Comparison of ENCODE assay signal across 28 cellular contexts in the genomic region with DNA sequence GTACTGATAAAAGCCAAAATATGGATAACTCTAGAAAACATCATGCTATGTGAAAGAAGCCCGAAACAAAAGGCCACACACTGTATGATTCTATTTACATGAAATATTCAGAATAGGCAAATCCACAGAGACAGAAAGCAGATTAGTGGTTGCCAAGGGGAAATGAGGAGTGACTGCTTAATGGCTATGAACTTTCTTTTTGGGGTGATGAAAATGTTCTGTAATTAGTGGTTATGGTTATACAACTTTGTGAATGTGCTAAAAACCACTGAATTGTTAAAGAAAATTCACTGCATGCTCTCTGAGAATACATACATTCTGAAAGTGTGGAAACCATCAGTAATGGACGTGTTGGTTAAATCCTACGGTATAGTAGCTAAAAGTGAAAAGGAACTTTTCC.
"Had no signal": no experiment of that assay in that cellular context is flagged by ENCODE, and none has a peak within 500 bp of the region (broad histone marks: within the 10 kb centered on the region; RNA-seq: fewer than 3 reads in every experiment).

No MANE protein-coding gene starts in this region.

- H3K27ac ChIP-seq: left lung, lower lobe of right lung, pancreas, prostate gland, skin epidermis, stomach, thoracic aorta, tibial artery, upper lobe of right lung had no signal

- ATAC-seq: left colon; left lung; lower lobe of right lung; naive thymus-derived CD8-positive, alpha-beta T cell; pancreas; right cardiac atrium; sciatic nerve; stimulated activated naive B cell treated with anti-CD40 and anti-IgM and Interleukin-4, amounts not matched to agents 10 μg/mL and 1 μg/mL and 100 μg/mL, for 72 hours; stimulated activated naive CD8-positive, alpha-beta T cell treated with anti-CD3 and anti-CD28 coated beads, Interleukin-15, Interleukin-2, amounts not matched to agents 100 U/mL and 50 U/mL, for 24 hours; upper lobe of right lung had no signal

- H3K36me3 ChIP-seq: left lung, lower lobe of right lung, pancreas, prostate gland, stomach, thoracic aorta, tibial artery, upper lobe of right lung had no signal

- H3K4me1 ChIP-seq: prostate gland had no signal

- DNase-seq: hypothalamus; immature natural killer cell; kidney; left colon; left lung; lower lobe of right lung; mammary epithelial cell; mesenchymal stem cell; naive thymus-derived CD8-positive, alpha-beta T cell; nucleus accumbens; pancreas; posterior cingulate gyrus; retina; right cardiac atrium; stimulated activated CD4-positive, alpha-beta T cell treated with anti-CD3 and anti-CD28 coated beads, Interleukin-12 subunit alpha, Interleukin-12 subunit beta, amount 100 ng/mL, for 4 hours; stimulated activated CD4-positive, alpha-beta T cell treated with anti-CD3 and anti-CD28 coated beads, Interleukin-15, amount 100 ng/mL, for 24 hours; stimulated activated CD4-positive, alpha-beta T cell treated with anti-CD3 and anti-CD28 coated beads, Interleukin-2, amount 100 ng/mL, for 24 hours; stimulated activated CD4-positive, alpha-beta T cell treated with anti-CD3 and anti-CD28 coated beads, Interleukin-4, amount 100 ng/mL, for 1 hour; stimulated activated naive B cell treated with anti-CD40 and anti-IgM and Interleukin-4, amounts not matched to agents 10 μg/mL and 1 μg/mL and 100 μg/mL, for 72 hours; stimulated activated naive CD8-positive, alpha-beta T cell treated with anti-CD3 and anti-CD28 coated beads, Interleukin-15, Interleukin-2, amounts not matched to agents 100 U/mL and 50 U/mL, for 24 hours; stomach; tibial artery; trophoblast cell; upper lobe of right lung had no signal

- H3K9me3 ChIP-seq: left lung, lower lobe of right lung, pancreas, prostate gland, stomach, thoracic aorta, tibial artery, upper lobe of right lung had no signal

- H3K4me3 ChIP-seq: left lung, lower lobe of right lung, pancreas, prostate gland, skin epidermis, stomach, thoracic aorta, tibial artery, upper lobe of right lung had no signal
